26 cellular contexts compared by ENCODE assay signal in the genomic region with DNA sequence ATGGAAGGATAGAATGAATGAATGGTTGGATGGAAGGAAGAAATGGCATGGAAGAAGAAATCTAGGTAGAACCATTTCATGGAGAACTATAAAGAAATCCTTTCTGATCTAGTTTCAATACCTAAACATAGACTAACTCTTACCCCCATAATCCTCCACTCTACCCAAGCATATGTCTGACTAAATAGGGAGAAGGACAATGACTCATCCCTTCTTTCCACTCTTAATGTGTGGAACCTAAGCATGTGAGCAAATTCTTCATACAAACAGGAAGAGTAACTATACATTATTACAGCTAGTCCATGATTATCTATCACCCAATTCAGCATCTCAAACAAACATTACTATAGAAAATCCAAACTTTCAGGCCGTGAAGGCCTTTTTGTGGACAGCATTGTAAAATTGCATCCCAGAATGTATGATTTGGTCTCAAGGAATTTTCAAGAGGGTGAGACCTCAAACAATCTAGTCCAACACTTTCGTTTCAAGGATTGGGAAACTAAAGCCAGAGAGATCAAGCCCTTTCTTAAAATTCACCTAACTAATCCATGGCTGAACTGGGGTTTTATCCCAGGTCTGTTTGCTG. TPM values are rescaled to one million over a fixed set of nuclear protein-coding genes. Genes with fewer than 3 reads are reported as not detected.
DNase-seq lines count a peak whose midpoint lies in the region; ATAC-seq and TF ChIP-seq lines count a peak whose summit lies in the region.
"Had no signal": no experiment of that assay in that cellular context is flagged by ENCODE, and none has a peak within 500 bp of the region (broad histone marks: within the 10 kb centered on the region; RNA-seq: fewer than 3 reads in every experiment).

No MANE protein-coding gene starts in this region.

- H3K9me3 ChIP-seq in RWPE2 (ENCODE audit: severe bottlenecking) (no peaks in the 10 kb centered on the region), gastroesophageal sphincter (no peaks in the 10 kb centered on the region)
- H3K9me3 ChIP-seq in CD8-positive, alpha-beta T cell (ENCODE audit: low read length) = no peaks in the 10 kb centered on the region
- H3K9me3 ChIP-seq: esophagus squamous epithelium, MG63, SJSA1, vagina had no signal

- no peaks in the 10 kb centered on the region for H3K27me3 Mint-ChIP-seq in CD8-positive, alpha-beta T cell (ENCODE audit: low read depth)

- no peaks in the 10 kb centered on the region for H3K4me1 Mint-ChIP-seq in CD8-positive, alpha-beta T cell (ENCODE audit: low read depth)
- H3K4me1 Mint-ChIP-seq: neural crest cell; stimulated activated memory B cell treated with anti-CD40 and anti-IgM and Interleukin-4, amounts not matched to agents 10 μg/mL and 1 μg/mL and 100 μg/mL, for 72 hours had no signal

- H3K4me1 ChIP-seq in RWPE2 (ENCODE audit: insufficient read depth, poor library complexity, severe bottlenecking) (no peaks in the 10 kb centered on the region), gastroesophageal sphincter (peaks cover 7 to 30% (median 12%) of the 10 kb centered on the region in 3 donors)
- no peaks in the 10 kb centered on the region for H3K4me1 ChIP-seq in CD8-positive, alpha-beta T cell (ENCODE audit: insufficient read depth, low read length)

- TF ChIP-seq POLR2A in gastroesophageal sphincter (IDR thresholded peaks at IDR 0.05) = no peak

- H3K4me3 ChIP-seq in RWPE2 (ENCODE audit: severe bottlenecking) = no peak overlapping the region
- no peak overlapping the region for H3K4me3 ChIP-seq in foreskin fibroblast (ENCODE audit: low read depth in 1 of 2, low read length in 2 of 2)
- no peak overlapping the region for H3K4me3 ChIP-seq in CD8-positive, alpha-beta T cell (ENCODE audit: low read depth, low read length)
- no peak overlapping the region for H3K4me3 ChIP-seq in gastroesophageal sphincter
- H3K4me3 ChIP-seq: esophagus squamous epithelium, heart right ventricle, MG63, SJSA1, vagina had no signal

- no peak overlapping the region for H3K27ac ChIP-seq in RWPE2 (ENCODE audit: poor library complexity, severe bottlenecking)
- H3K27ac ChIP-seq in CD8-positive, alpha-beta T cell (ENCODE audit: low read depth, low read length) = no peak overlapping the region
- no peak overlapping the region for H3K27ac ChIP-seq in gastroesophageal sphincter
- H3K27ac ChIP-seq: esophagus squamous epithelium, heart right ventricle, SJSA1, vagina had no signal

- no peak overlapping the region for H3K27ac Mint-ChIP-seq in CD8-positive, alpha-beta T cell
- H3K27ac Mint-ChIP-seq: stimulated activated memory B cell treated with anti-CD40 and anti-IgM and Interleukin-4, amounts not matched to agents 10 μg/mL and 1 μg/mL and 100 μg/mL, for 72 hours had no signal

- no peak overlapping the region for H3K4me3 Mint-ChIP-seq in CD8-positive, alpha-beta T cell
- H3K4me3 Mint-ChIP-seq: neural crest cell; stimulated activated memory B cell treated with anti-CD40 and anti-IgM and Interleukin-4, amounts not matched to agents 10 μg/mL and 1 μg/mL and 100 μg/mL, for 72 hours had no signal

- no peak for TF ChIP-seq EP300 in gastroesophageal sphincter (IDR thresholded peaks at IDR 0.05)

- TF ChIP-seq CTCF in RWPE2 (IDR thresholded peaks at IDR 0.05; ENCODE audit: poor library complexity, severe bottlenecking) (no peak), foreskin fibroblast (IDR thresholded peaks at IDR 0.05; ENCODE audit: low read depth, low read length) (no peak), gastroesophageal sphincter (IDR thresholded peaks at IDR 0.05) (no peak)
- TF ChIP-seq CTCF in CD8-positive, alpha-beta T cell (IDR thresholded peaks at IDR 0.05) = no peak

- CTCF ChIA-PET in CD8-positive, alpha-beta T cell (lab: Charles Lee) = no interaction called here

- POLR2A ChIA-PET in CD8-positive, alpha-beta T cell (lab: Charles Lee) = interaction anchor here (0.7 kb wide), 1 partner anchor 30 kb away, joined by 3 read pairs; no protein-coding TSS in a partner anchor

- 59 to 73% methylated on average over 2 of the region's 2 CpGs for WGBS in gastroesophageal sphincter (ENCODE audit: low coverage in 1 of 2), 2 donors

- 0 out of 3 replicates have a peak, but pooled peaks have one; percentile 31 for ATAC-seq in RWPE2 (ENCODE audit: low read depth)
- no peak for ATAC-seq in CD8-positive, alpha-beta T cell
- ATAC-seq in gastroesophageal sphincter = no peak
- no peak for ATAC-seq in Right ventricle myocardium inferior
- ATAC-seq: heart right ventricle; left ventricle myocardium superior; stimulated activated memory B cell treated with anti-CD40 and anti-IgM and Interleukin-4, amounts not matched to agents 10 μg/mL and 1 μg/mL and 100 μg/mL, for 72 hours had no signal

- H3K9me3 Mint-ChIP-seq in CD8-positive, alpha-beta T cell = no peaks in the 10 kb centered on the region

- H3K27me3 ChIP-seq in RWPE2 (ENCODE audit: insufficient read depth, poor library complexity, severe bottlenecking) (no peaks in the 10 kb centered on the region), gastroesophageal sphincter (no peaks in the 10 kb centered on the region)
- no peaks in the 10 kb centered on the region for H3K27me3 ChIP-seq in CD8-positive, alpha-beta T cell (ENCODE audit: insufficient read depth, low read length)
- H3K27me3 ChIP-seq: esophagus squamous epithelium, heart right ventricle, MG63, SJSA1, vagina had no signal

- no peaks in the 10 kb centered on the region for H3K36me3 Mint-ChIP-seq in CD8-positive, alpha-beta T cell
- H3K36me3 Mint-ChIP-seq: stimulated activated memory B cell treated with anti-CD40 and anti-IgM and Interleukin-4, amounts not matched to agents 10 μg/mL and 1 μg/mL and 100 μg/mL, for 72 hours had no signal

- peak; percentile 14 for DNase-seq in COLO829 (ENCODE audit: low spot score)
- peak; percentile 60 for DNase-seq in HCEC 1CT
- no peak for DNase-seq in RWPE2 (ENCODE audit: low spot score)
- DNase-seq in foreskin fibroblast = peak; percentile 34 to 60
- DNase-seq in activated CD8-positive, alpha-beta memory T cell treated with anti-CD3 and anti-CD28 coated beads, Interleukin-2, amount 50 U/mL, for 4 hours = no peak
- no peak for DNase-seq in CD8-positive, alpha-beta T cell
- DNase-seq in Right ventricle myocardium inferior (ENCODE audit: missing footprints) = no peak
- DNase-seq: activated CD4-positive, alpha-beta T cell treated with anti-CD3 and anti-CD28 coated beads, Interleukin-2, amount 50 U/mL, for 48 hours; activated naive CD4-positive, alpha-beta T cell treated with Interleukin-2 at 50 U/mL for 16 hours; activated T-cell treated with anti-CD3 and anti-CD28 coated beads for 4 hours; aorta; effector CD8-positive, alpha-beta T cell; esophagus squamous epithelium; H7; heart right ventricle; left ventricle myocardium superior; MG63; NCI-H1930; NCI-H2227 treated with DMSO at 0.1 percent for 48 hours; NCI-H748 treated with DMSO at 0.1 percent for 48 hours; T-helper 2 cell had no signal

- H3K36me3 ChIP-seq in RWPE2 (ENCODE audit: low read depth) (no peaks in the 10 kb centered on the region), gastroesophageal sphincter (peaks cover 0 to 6% of the 10 kb centered on the region in 2 donors)
- no peaks in the 10 kb centered on the region for H3K36me3 ChIP-seq in CD8-positive, alpha-beta T cell (ENCODE audit: insufficient read depth, low read length)
- H3K36me3 ChIP-seq: esophagus squamous epithelium, MG63, SJSA1, vagina had no signal

- intact Hi-C loops in CD8-positive, alpha-beta T cell (cut with DNase I, micrococcal nuclease) = no loop called here
- intact Hi-C loops in Right ventricle myocardium inferior (cut with DNase I) = no loop called here

RNA-seq across cellular contexts. Expression of a gene that starts 11.2 kb away (rescaled TPM):
- not detected for total RNA-seq in CD8-positive, alpha-beta T cell
- 10 to 100 TPM; 21.1 to 52.1 (median 37.6) TPM for total RNA-seq in gastroesophageal sphincter
- 1.7 TPM for total RNA-seq in Right ventricle myocardium inferior
- total RNA-seq: H7, neural crest cell, SJSA1 had no signal

RNA-seq across cellular contexts. Expression of a gene that starts 30.6 kb away (rescaled TPM):
- not detected for total RNA-seq in CD8-positive, alpha-beta T cell
- total RNA-seq in gastroesophageal sphincter = 10 to 100 TPM; 31.8 to 80.5 (median 58.0) TPM
- 8.6 TPM for total RNA-seq in Right ventricle myocardium inferior

Comparison
In these comparisons a context has a peak if more than half of its experiments do, and no peak if none do; other contexts are left out.
1. DNase-seq: peak in COLO829 (single experiment), HCEC 1CT (single experiment) and foreskin fibroblast (2 of 2); none in RWPE2 (single experiment), activated CD8-positive, alpha-beta memory T cell treated with anti-CD3 and anti-CD28 coated beads, Interleukin-2, amount 50 U/mL, for 4 hours (single experiment), CD8-positive, alpha-beta T cell (0 of 7) and Right ventricle myocardium inferior (single experiment).